ENCODE assay signal across 25 cellular contexts in the genomic region with DNA sequence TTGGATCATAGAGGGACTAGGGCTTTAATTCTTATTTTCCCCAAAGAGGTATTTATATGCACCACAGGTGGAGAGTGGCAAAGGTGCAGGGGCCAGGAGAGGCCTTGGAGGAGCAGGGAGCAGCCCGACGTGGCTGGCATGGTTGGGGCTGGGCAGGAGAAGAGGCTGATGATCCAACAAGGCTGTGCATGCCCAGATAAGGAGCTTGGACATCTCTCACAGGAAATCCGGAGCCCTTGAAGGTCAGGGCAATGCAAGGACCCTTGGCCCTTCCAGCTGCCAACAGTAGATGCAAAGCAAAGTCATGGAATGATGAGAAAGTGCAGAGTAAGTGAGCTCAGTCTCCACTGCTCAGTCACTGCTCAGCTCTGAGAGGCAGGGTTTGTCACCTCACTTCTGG.
"Had no signal": no experiment of that assay in that cellular context is flagged by ENCODE, and none has a peak within 500 bp of the region (broad histone marks: within the 10 kb centered on the region; RNA-seq: fewer than 3 reads in every experiment).

No MANE protein-coding gene starts in this region.

- H3K27me3 ChIP-seq: brain microvascular endothelial cell had no signal

- H3K4me3 ChIP-seq: coronary artery had no signal

- H3K36me3 ChIP-seq: brain microvascular endothelial cell had no signal

- FAIRE-seq: astrocyte, bronchial epithelial cell, endometrium, frontal cortex had no signal

- H3K27ac ChIP-seq: brain microvascular endothelial cell, coronary artery, VCaP had no signal

- DNase-seq: activated CD4-positive, alpha-beta memory T cell treated with anti-CD3 and anti-CD28 coated beads, Interleukin-2, amount 10 ng/mL, durations not matched to agents 7 days and 5 days; activated CD4-positive, alpha-beta T cell treated with anti-CD3 and anti-CD28 coated beads for 1 hour; activated CD4-positive, alpha-beta T cell treated with anti-CD3 and anti-CD28 coated beads for 4 hours; activated CD4-positive, alpha-beta T cell treated with anti-CD3 and anti-CD28 coated beads, Interleukin-2, amount 10 ng/mL, durations not matched to agents 7 days and 5 days; activated CD4-positive, alpha-beta T cell treated with anti-CD3 and anti-CD28 coated beads, Interleukin-2, amount 50 U/mL, for 4 hours; activated CD8-positive, alpha-beta memory T cell treated with anti-CD3 and anti-CD28 coated beads, Interleukin-2, amount 50 U/mL, for 48 hours; activated gamma-delta T cell; activated naive CD4-positive, alpha-beta T cell; activated naive CD4-positive, alpha-beta T cell treated with anti-CD3 and anti-CD28 coated beads, Interleukin-2, amount 10 ng/mL, durations not matched to agents 7 days and 5 days; activated naive CD8-positive, alpha-beta T cell treated with anti-CD3 and anti-CD28 coated beads, Interleukin-2, amount 10 ng/mL, durations not matched to agents 7 days and 5 days; activated T-cell treated with anti-CD3 and anti-CD28 coated beads for 4 hours; activated T-cell treated with anti-CD3 and anti-CD28 coated beads, Interleukin-2, amount 50 U/mL, for 24 hours; activated T-cell treated with anti-CD3 and anti-CD28 coated beads, Interleukin-2, amount 50 U/mL, for 72 hours; brain microvascular endothelial cell; dermis blood vessel endothelial cell; effector CD8-positive, alpha-beta T cell; foreskin fibroblast; head of caudate nucleus; T-helper 2 cell had no signal
